In genomic region chr10:22003111-22003963, GRCh38 we compare ENCODE assay signal across 1 cellular context.
TF ChIP-seq lines count a peak whose summit lies in the region.

DNAJC1 (minus strand) TSS chr10:22003730; CDS start chr10:22003434, 296 bp downstream.

TF ChIP-seq in HepG2, 621 proteins besides CTCF, POLR2A, EP300 and RAD21 (continued from another document and continues in another):
- TF ChIP-seq CBX1 (IDR thresholded peaks at IDR 0.05; ENCODE audit: low read depth) (peak; percentile 20), ZNF10 (CRISPR knock-in tag; IDR thresholded peaks at IDR 0.05; ENCODE audit: borderline replicate concordance, low read depth) (no peak), ZNF446 (CRISPR knock-in tag; IDR thresholded peaks at IDR 0.05) (peak; percentile 82; the same call in 1 of the 2 replicates), SIN3A (IDR thresholded peaks at IDR 0.05; ENCODE audit: borderline replicate concordance, low read depth, low read length) (peak; percentile 78; the same call in 1 of the 2 replicates), ZNF292 (CRISPR knock-in tag; IDR thresholded peaks at IDR 0.05; ENCODE audit: borderline replicate concordance, low read depth) (peak; percentile 23; the same call in 1 of the 2 replicates), SMAD3 (CRISPR knock-in tag; IDR thresholded peaks at IDR 0.05) (peak; percentile 52; the same call in 1 of the 2 replicates), ARID5B (CRISPR knock-in tag; IDR thresholded peaks at IDR 0.05) (peak; percentile 64), ZNF563 (CRISPR knock-in tag; IDR thresholded peaks at IDR 0.05) (peak; percentile 94), MXD3 (CRISPR knock-in tag; IDR thresholded peaks at IDR 0.05) (peak; percentile 65; the same call in 1 of the 2 replicates), ZNF7 (CRISPR knock-in tag; IDR thresholded peaks at IDR 0.05) (no peak), HOXD1 (CRISPR knock-in tag; IDR thresholded peaks at IDR 0.05) (0 out of 2 replicates have a peak, but pooled peaks have one; percentile 28), POGK (CRISPR knock-in tag; conservative IDR thresholded peaks at IDR 0.05) (peak; percentile 19; the same call in 1 of the 2 replicates), ZNF841 (CRISPR knock-in tag; IDR thresholded peaks at IDR 0.05; ENCODE audit: borderline replicate concordance) (no peak), IKZF5 (CRISPR knock-in tag; IDR thresholded peaks at IDR 0.05) (peak; percentile 13), RARA (CRISPR knock-in tag; IDR thresholded peaks at IDR 0.05) (0 out of 2 replicates have a peak, but pooled peaks have one; percentile 15), ELF4 (CRISPR knock-in tag; IDR thresholded peaks at IDR 0.05; ENCODE audit: borderline replicate concordance) (no peak), SKI (IDR thresholded peaks at IDR 0.05; ENCODE audit: partially characterized antibody) (peak; percentile 62), CCAR2 (optimal IDR thresholded peaks at IDR 0.05; ENCODE audit: low read depth, low read length) (no peak), ZNF616 (CRISPR knock-in tag; IDR thresholded peaks at IDR 0.05; ENCODE audit: low read depth) (0 out of 2 replicates have a peak, but pooled peaks have one; percentile 49), YY1 (IDR thresholded peaks at IDR 0.05; ENCODE audit: insufficient read depth, insufficient replicate concordance, low read depth, low read length) (peak; percentile 55), ZNF549 (CRISPR knock-in tag; IDR thresholded peaks at IDR 0.05) (peak; percentile 97; the same call in 1 of the 2 replicates), ZBTB34 (CRISPR knock-in tag; IDR thresholded peaks at IDR 0.05) (peak; percentile 72; the same call in 1 of the 2 replicates), CBFB (CRISPR knock-in tag; IDR thresholded peaks at IDR 0.05) (peak; percentile 66; the same call in 1 of the 2 replicates), NRL (CRISPR knock-in tag; IDR thresholded peaks at IDR 0.05; ENCODE audit: borderline replicate concordance) (no peak), ZNF619 (CRISPR knock-in tag; IDR thresholded peaks at IDR 0.05) (no peak), ZNF205 (CRISPR knock-in tag; IDR thresholded peaks at IDR 0.05) (peak; percentile 94), ELF1 (CRISPR knock-in tag; IDR thresholded peaks at IDR 0.05) (peak; percentile 89), RFX1 (IDR thresholded peaks at IDR 0.05) (peak; percentile 92), CREM (IDR thresholded peaks at IDR 0.05) (peak; percentile 77), CREM (CRISPR knock-in tag; IDR thresholded peaks at IDR 0.05) (no peak), CEBPG (CRISPR knock-in tag; IDR thresholded peaks at IDR 0.05) (peak; percentile 17; the same call in 1 of the 2 replicates), ZFX (CRISPR knock-in tag; IDR thresholded peaks at IDR 0.05; ENCODE audit: low read depth) (peak; percentile 92), ZBTB40 (IDR thresholded peaks at IDR 0.05) (no peak), ZBTB40 (CRISPR knock-in tag; IDR thresholded peaks at IDR 0.05) (no peak), ZNF30 (CRISPR knock-in tag; IDR thresholded peaks at IDR 0.05) (no peak), ZEB1 (IDR thresholded peaks at IDR 0.05; ENCODE audit: insufficient replicate concordance, low read depth) (peak; percentile 26), YEATS2 (CRISPR knock-in tag; IDR thresholded peaks at IDR 0.05; ENCODE audit: borderline replicate concordance) (0 out of 2 replicates have a peak, but pooled peaks have one; percentile 73), PAX8 (CRISPR knock-in tag; IDR thresholded peaks at IDR 0.05; ENCODE audit: borderline replicate concordance) (0 out of 2 replicates have a peak, but pooled peaks have one; percentile 1), SP5 (CRISPR knock-in tag; IDR thresholded peaks at IDR 0.05; ENCODE audit: borderline replicate concordance, low read depth) (peak; percentile 48; the same call in 1 of the 2 replicates), ZSCAN12 (CRISPR knock-in tag; IDR thresholded peaks at IDR 0.05) (no peak), HOXA5 (CRISPR knock-in tag; IDR thresholded peaks at IDR 0.05) (0 out of 2 replicates have a peak, but pooled peaks have one; percentile 4), ESRRA (CRISPR knock-in tag; IDR thresholded peaks at IDR 0.05; ENCODE audit: low read depth) (peak; percentile 66; the same call in 1 of the 2 replicates), SPEN (CRISPR knock-in tag; IDR thresholded peaks at IDR 0.05; ENCODE audit: low read depth) (peak; percentile 74), HDAC1 (CRISPR knock-in tag; IDR thresholded peaks at IDR 0.05) (peak; percentile 61), PCBP1 (IDR thresholded peaks at IDR 0.05; ENCODE audit: borderline replicate concordance, low read depth, low read length) (no peak), ZNF776 (CRISPR knock-in tag; IDR thresholded peaks at IDR 0.05) (peak; percentile 67; the same call in 1 of the 2 replicates), NFKB2 (CRISPR knock-in tag; IDR thresholded peaks at IDR 0.05; ENCODE audit: borderline replicate concordance) (0 out of 2 replicates have a peak, but pooled peaks have one; percentile 17), SOX6 (IDR thresholded peaks at IDR 0.05) (no peak), SOX6 (CRISPR knock-in tag; IDR thresholded peaks at IDR 0.05) (peak; percentile 56)
